In genomic region chr4:683982-684571, GRCh38 we compare ENCODE assay signal across 6 cellular contexts. TPM values are rescaled to one million over a fixed set of nuclear protein-coding genes. Genes with fewer than 3 reads are reported as not detected.
DNase-seq lines count a peak whose midpoint lies in the region; ATAC-seq and TF ChIP-seq lines count a peak whose summit lies in the region.

No MANE protein-coding gene starts in this region.

- ATAC-seq in HG03469 (IDR thresholded peaks at IDR 0.05; ENCODE audit: unreplicated experiment), result no peak

- peak; percentile 70 for DNase-seq in NCI-H69 (lab: John Stamatoyannopoulos, UW)
- peak; percentile 81 for DNase-seq in ecto neural progenitor cell (ENCODE audit: low spot score)
- DNase-seq in ovary, result peak in 4 of 5 donors; percentile 48 to 67 (median 52)
- DNase-seq in effector CD4-positive, alpha-beta T cell, result no peak

- WGBS in ovary, 3 donors, result 27 to 38% (median 33%) methylated on average over 18 of the region's 18 CpGs

- no peak for TF ChIP-seq EP300 in ovary (IDR thresholded peaks at IDR 0.05)

- no peak overlapping the region for H3K27ac ChIP-seq in ovary

- intact Hi-C loops in ovary (cut with DNase I), result no loop called here

- no peaks in the 10 kb centered on the region for H3K4me1 ChIP-seq in ovary (ENCODE audit: insufficient read depth)

- no peaks in the 10 kb centered on the region for H3K27me3 ChIP-seq in ovary

- TF ChIP-seq CTCF in GM12875 (IDR thresholded peaks at IDR 0.05; ENCODE audit: borderline replicate concordance, insufficient read depth, low read depth, low read length) (peak; percentile 66), ovary (IDR thresholded peaks at IDR 0.05) (no peak)

- no peak for TF ChIP-seq POLR2A in ovary (IDR thresholded peaks at IDR 0.05)

- H3K9me3 ChIP-seq in ovary, result no peaks in the 10 kb centered on the region

- H3K4me3 ChIP-seq in GM12875 (ENCODE audit: low read depth, low read length) (no peak overlapping the region), ovary (no peak overlapping the region)

- H3K36me3 ChIP-seq in ovary, result no peaks in the 10 kb centered on the region

RNA-seq across cellular contexts. Expression of gene SLC49A3, which starts 4.9 kb away (rescaled TPM):
- 1 to 10 TPM; 1.1 to 5.2 (median 2.5) TPM for total RNA-seq in ovary
- 1 to 10 TPM in 1 of 2 donors, under 1 TPM in 1; 0.43 to 1.8 TPM for polyA plus RNA-seq in ovary

RNA-seq across cellular contexts. Expression of gene MYL5, which starts 9.7 kb away (rescaled TPM):
- total RNA-seq in ovary, result 10 to 100 TPM in 4 of 7 donors, 1 to 10 TPM in 3; 4.0 to 18.3 (median 10.0) TPM
- 1 to 10 TPM; 6.4 to 6.5 TPM for polyA plus RNA-seq in ovary

RNA-seq across cellular contexts. Expression of gene ATP5ME, which starts 10.0 kb away (rescaled TPM):
- total RNA-seq in ovary, result 100 to 1,000 TPM; 180 to 267 (median 189) TPM
- polyA plus RNA-seq in ovary, result 100 to 1,000 TPM; 207 to 359 TPM

RNA-seq across cellular contexts. Expression of gene PCGF3, which starts 21.6 kb away (rescaled TPM):
- 10 to 100 TPM; 33.2 to 51.2 (median 45.3) TPM for total RNA-seq in ovary
- polyA plus RNA-seq in ovary, result 10 to 100 TPM; 21.7 to 45.4 TPM

RNA-seq across cellular contexts. Expression of gene PDE6B, which starts 58.7 kb away (rescaled TPM):
- 1 to 10 TPM; 1.4 to 7.5 (median 5.3) TPM for total RNA-seq in ovary
- 1 to 10 TPM; 2.2 to 2.3 TPM for polyA plus RNA-seq in ovary
